ENCODE assay signal across 8 cellular contexts in genomic region chr3:195658381-195659135, GRCh38.
DNase-seq lines count a peak whose midpoint lies in the region; ATAC-seq and TF ChIP-seq lines count a peak whose summit lies in the region.
"Not testable (repeated sequence)": the region's sequence is repeated elsewhere in the genome, so short reads cannot be mapped to it uniquely, and the experiment has no call there.

No MANE protein-coding gene starts in this region.

- TF ChIP-seq CTCF in GM12864 (IDR thresholded peaks at IDR 0.05; ENCODE audit: low read depth, low read length, missing control alignments); Peyer's patch (IDR thresholded peaks at IDR 0.05); heart left ventricle (IDR thresholded peaks at IDR 0.05); neural cell (IDR thresholded peaks at IDR 0.05; ENCODE audit: poor library complexity, severe bottlenecking); tibial artery (IDR thresholded peaks at IDR 0.05): not testable (repeated sequence)

- not testable (repeated sequence) for H3K9me3 Mint-ChIP-seq in activated naive CD8-positive, alpha-beta T cell treated with anti-CD3 and anti-CD28 coated beads, Interleukin-2, amount 50 U/mL, for 24 hours

- not testable (repeated sequence) for H3K27me3 Mint-ChIP-seq in activated naive CD8-positive, alpha-beta T cell treated with anti-CD3 and anti-CD28 coated beads, Interleukin-2, amount 50 U/mL, for 24 hours

- peak overlapping the region; percentile 49 for H3K4me3 Mint-ChIP-seq in activated naive CD8-positive, alpha-beta T cell treated with anti-CD3 and anti-CD28 coated beads, Interleukin-2, amount 50 U/mL, for 24 hours

- not testable (repeated sequence) for H3K27me3 ChIP-seq in Peyer's patch; heart left ventricle; neural cell (ENCODE audit: insufficient read depth, low read depth, low read length); tibial artery

- not testable (repeated sequence) for H3K9ac ChIP-seq in neural cell (ENCODE audit: low read length)

- H3K4me2 ChIP-seq in neural cell (ENCODE audit: low read length) = not testable (repeated sequence)

- not testable (repeated sequence) for TF ChIP-seq EP300 in neural cell (conservative IDR thresholded peaks at IDR 0.05; ENCODE audit: poor library complexity, severe bottlenecking)

- H3K4me3 ChIP-seq in GM12864 (ENCODE audit: low read depth, low read length) (peak overlapping the region; percentile 72), Peyer's patch (peak overlapping the region; percentile 50 to 81 (median 62)), heart left ventricle (peak overlapping the region in 10 of 12 donors; percentile 47 to 82 (median 66)), neural cell (ENCODE audit: low read length) (peak overlapping the region; percentile 46), tibial artery (peak overlapping the region; percentile 62 to 77)

- not testable (repeated sequence) for H3F3A ChIP-seq in neural cell (ENCODE audit: insufficient read depth, low read length, poor library complexity, severe bottlenecking)

- H4K20me1 ChIP-seq in neural cell (ENCODE audit: insufficient read depth) = not testable (repeated sequence)

- TF ChIP-seq POLR2A in Peyer's patch (IDR thresholded peaks at IDR 0.05); heart left ventricle (IDR thresholded peaks at IDR 0.05): not testable (repeated sequence)

- 0 to 3% (median 2%) methylated on average over 3 to 27 of the region's 53 CpGs; no CpG with 5 or more reads in 1 of the 4 donors for WGBS in heart left ventricle, 4 donors

- ATAC-seq in GM21576 (IDR thresholded peaks at IDR 0.05; ENCODE audit: unreplicated experiment) (peak; percentile 35), HG03135 (IDR thresholded peaks at IDR 0.05; ENCODE audit: unreplicated experiment) (peak; percentile 50), heart left ventricle (peak; percentile 81 to 92 (median 86))
- peak; percentile 33 for ATAC-seq in activated naive CD8-positive, alpha-beta T cell treated with anti-CD3 and anti-CD28 coated beads, Interleukin-2, amount 50 U/mL, for 24 hours

- DNase-seq in GM12864 (ENCODE audit: low read depth); activated naive CD8-positive, alpha-beta T cell treated with anti-CD3 and anti-CD28 coated beads, Interleukin-2, amount 50 U/mL, for 24 hours; tibial artery: not testable (repeated sequence)
- DNase-seq in Peyer's patch (peak in 1 of 3 donors; percentile 62), heart left ventricle (peak in 3 of 5 donors; percentile 41 to 75 (median 52))

- H3K36me3 ChIP-seq in Peyer's patch; heart left ventricle; neural cell (ENCODE audit: insufficient read depth, low read length); tibial artery: not testable (repeated sequence)

- H3K27ac ChIP-seq in Peyer's patch = peak overlapping the region; percentile 74 to 88 (median 82)
- H3K27ac ChIP-seq in heart left ventricle = peak overlapping the region in 10 of 12 donors; percentile 81 to 96 (median 90)
- not testable (repeated sequence) for H3K27ac ChIP-seq in neural cell (ENCODE audit: low read length)
- peak overlapping the region; percentile 83 to 88 for H3K27ac ChIP-seq in tibial artery

- H3K79me2 ChIP-seq in neural cell (replicated peaks; ENCODE audit: insufficient read depth, low read length) = not testable (repeated sequence)

- not testable (repeated sequence) for H3K27ac Mint-ChIP-seq in activated naive CD8-positive, alpha-beta T cell treated with anti-CD3 and anti-CD28 coated beads, Interleukin-2, amount 50 U/mL, for 24 hours

- not testable (repeated sequence) for H3K36me3 Mint-ChIP-seq in activated naive CD8-positive, alpha-beta T cell treated with anti-CD3 and anti-CD28 coated beads, Interleukin-2, amount 50 U/mL, for 24 hours (ENCODE audit: low read depth)

- not testable (repeated sequence) for H2AFZ ChIP-seq in neural cell (ENCODE audit: low read depth, low read length)

- H3K4me1 ChIP-seq in Peyer's patch, tibial artery: not testable (repeated sequence)
- H3K4me1 ChIP-seq in heart left ventricle = peaks cover 0 to 11% (median 0%) of the 10 kb centered on the region in 12 donors

- intact Hi-C loops in heart left ventricle (cut with DNase I); tibial artery (cut with DNase I; ENCODE audit: low total_unique reads): not testable (repeated sequence)

- not testable (repeated sequence) for H3K9me2 ChIP-seq in neural cell (ENCODE audit: insufficient read depth, low read length)

- TF ChIP-seq RAD21 in neural cell (conservative IDR thresholded peaks at IDR 0.05) = not testable (repeated sequence)

- not testable (repeated sequence) for H3K4me1 Mint-ChIP-seq in activated naive CD8-positive, alpha-beta T cell treated with anti-CD3 and anti-CD28 coated beads, Interleukin-2, amount 50 U/mL, for 24 hours

- not testable (repeated sequence) for H3K9me3 ChIP-seq in Peyer's patch; heart left ventricle; neural cell (ENCODE audit: low read length); tibial artery

Comparison
In these comparisons a context has a peak if more than half of its experiments do, and no peak if none do; other contexts are left out.
1. ATAC-seq: peak in every context shown above with its lines; median percentile 86 in heart left ventricle; 50 in HG03135; 35 in GM21576; 33 in activated naive CD8-positive, alpha-beta T cell treated with anti-CD3 and anti-CD28 coated beads, Interleukin-2, amount 50 U/mL, for 24 hours.